ENCODE assay signal across 17 cellular contexts in the genomic region with DNA sequence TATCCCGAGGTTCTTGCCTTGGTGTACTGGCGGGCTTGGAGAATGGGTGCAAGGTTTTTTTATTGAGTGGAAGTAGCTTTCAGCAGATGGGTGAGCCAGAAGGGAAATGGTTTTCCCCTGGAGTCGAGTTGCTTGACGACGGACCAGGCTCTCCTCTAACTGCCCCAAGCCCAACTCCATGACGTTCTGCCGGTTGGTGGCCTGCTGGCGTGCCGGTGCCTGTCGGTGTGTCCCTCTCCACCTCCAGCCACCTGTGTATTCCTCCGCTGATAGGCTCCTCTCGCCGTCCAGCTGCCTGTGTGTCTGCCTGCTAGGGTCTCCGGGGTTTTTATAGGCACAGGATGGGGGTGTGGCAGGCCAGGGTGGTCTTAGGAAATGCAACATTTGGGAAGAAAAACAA. TPM values are rescaled to one million over a fixed set of nuclear protein-coding genes. Genes with fewer than 3 reads are reported as not detected.
DNase-seq lines count a peak whose midpoint lies in the region; ATAC-seq and TF ChIP-seq lines count a peak whose summit lies in the region.
"Had no signal": no experiment of that assay in that cellular context is flagged by ENCODE, and none has a peak within 500 bp of the region (broad histone marks: within the 10 kb centered on the region; RNA-seq: fewer than 3 reads in every experiment).

No MANE protein-coding gene starts in this region.

- H3K9me2 ChIP-seq in GM23338 (ENCODE audit: insufficient read depth): no peaks in the 10 kb centered on the region

- no peaks in the 10 kb centered on the region for H3K36me3 Mint-ChIP-seq in GM23338 (ENCODE audit: low read depth)
- H3K36me3 Mint-ChIP-seq: CD4-positive, alpha-beta memory T cell had no signal

- H3K27ac Mint-ChIP-seq in GM23338: peak overlapping the region; percentile 52; the same call in 1 of the 2 replicates

- H2AFZ ChIP-seq in GM23338 (peak overlapping the region; percentile 91), neuronal stem cell (ENCODE audit: low read length) (no peak overlapping the region)

- peak overlapping the region; percentile 79 for H2BK15ac ChIP-seq in neuronal stem cell (ENCODE audit: low read length)

- no peak for TF ChIP-seq CTCF in GM23338 (conservative IDR thresholded peaks at IDR 0.05; ENCODE audit: low read depth in 2 of 2)

- H3K18ac ChIP-seq in neuronal stem cell (ENCODE audit: low read length): peak overlapping the region; percentile 87

- H3K14ac ChIP-seq in neuronal stem cell (ENCODE audit: low read length): no peak overlapping the region

- H3K27me3 ChIP-seq in BLaER1 treated with 17β-estradiol and CSF1 and Interleukin-3, amounts not matched to agents 10 nM and 100 nM: no peaks in the 10 kb centered on the region
- H3K27me3 ChIP-seq in GM23338 (ENCODE audit: insufficient read depth): no peaks in the 10 kb centered on the region
- H3K27me3 ChIP-seq in neuronal stem cell (ENCODE audit: control insufficient read depth in 3 of 3, insufficient read depth in 3 of 3, low read depth in 1 of 3, low read length in 3 of 3): no peaks in the 10 kb centered on the region
- H3K27me3 ChIP-seq: SJSA1 had no signal

- no CpG with 5 or more reads among the region's 14 CpGs for WGBS in neuronal stem cell (ENCODE audit: extremely low coverage in 2 of 2, insufficient read length in 2 of 2, insufficient replicate concordance in 1 of 2), 2 donors

- no peaks in the 10 kb centered on the region for H3K79me1 ChIP-seq in neuronal stem cell (ENCODE audit: low read depth, low read length)

- DNase-seq in GM23338 (ENCODE audit: low spot score): no peak
- no peak for DNase-seq in epithelial cell of prostate (ENCODE audit: low read depth, low spot score)
- no peak for DNase-seq in neuronal stem cell (ENCODE audit: low spot score)
- DNase-seq in AML-193 (lab: John Stamatoyannopoulos, UW): no peak
- no peak for DNase-seq in NCI-H2196 (lab: John Stamatoyannopoulos, UW; ENCODE audit: unreplicated experiment)
- DNase-seq: Caco-2; CD4-positive, alpha-beta memory T cell; NCI-H1092 treated with DMSO at 0.1 percent for 48 hours; NCI-H2029 treated with DMSO at 0.1 percent for 48 hours; NCI-H524 treated with DMSO at 0.1 percent for 48 hours; NCI-H82; OCI-M1 had no signal

- no peaks in the 10 kb centered on the region for H3K36me3 ChIP-seq in BLaER1 treated with 17β-estradiol and CSF1 and Interleukin-3, amounts not matched to agents 10 nM and 100 nM
- H3K36me3 ChIP-seq in GM23338 (ENCODE audit: insufficient read depth): no peaks in the 10 kb centered on the region; the same call in 1 of the 2 replicates
- H3K36me3 ChIP-seq in neuronal stem cell (replicated peaks in 1 of 2; ENCODE audit: control insufficient read depth in 2 of 2, insufficient read depth in 2 of 2, low read length in 2 of 2): no peaks in the 10 kb centered on the region
- H3K36me3 ChIP-seq: HAP-1, SJSA1 had no signal

- peak overlapping the region; percentile 71 for H2AK5ac ChIP-seq in neuronal stem cell (ENCODE audit: low read depth, low read length)

- H3K9ac ChIP-seq in BLaER1 treated with 17β-estradiol and CSF1 and Interleukin-3, amounts not matched to agents 10 nM and 100 nM: peak overlapping the region in 5 of 11 experiments; percentile 4 to 27 (median 6); a peak in 7 of 22 replicates
- H3K9ac ChIP-seq in neuronal stem cell (ENCODE audit: low read depth, low read length, poor library complexity): no peak overlapping the region

- H3K4me3 Mint-ChIP-seq in GM23338: no peak overlapping the region
- H3K4me3 Mint-ChIP-seq: CD4-positive, alpha-beta memory T cell had no signal

- no peaks in the 10 kb centered on the region for H3F3A ChIP-seq in GM23338 (replicated peaks; ENCODE audit: low read depth)

- no peak overlapping the region for H2BK5ac ChIP-seq in neuronal stem cell (ENCODE audit: low read length)

- H3K4ac ChIP-seq in neuronal stem cell (ENCODE audit: low read length): no peak overlapping the region

- peak overlapping the region; percentile 58 to 99 (median 94) for H3K4me2 ChIP-seq in BLaER1 treated with 17β-estradiol and CSF1 and Interleukin-3, amounts not matched to agents 10 nM and 100 nM
- H3K4me2 ChIP-seq in GM23338 (0 out of 2 replicates have a peak overlapping the region, but pooled peaks have one; percentile 47), neuronal stem cell (ENCODE audit: insufficient read depth, low read length, poor library complexity, severe bottlenecking) (no peak overlapping the region)

- H3K4me3 ChIP-seq in BLaER1 treated with 17β-estradiol and CSF1 and Interleukin-3, amounts not matched to agents 10 nM and 100 nM: peak overlapping the region in 1 of 10 experiments; percentile 7; a peak in 1 of 20 replicates
- H3K4me3 ChIP-seq in GM23338 (no peak overlapping the region), neuronal stem cell (ENCODE audit: low read length in 2 of 2) (no peak overlapping the region)
- H3K4me3 ChIP-seq: HAP-1, SJSA1 had no signal

- no peak overlapping the region for H4K8ac ChIP-seq in neuronal stem cell (ENCODE audit: low read depth, low read length)

- no peaks in the 10 kb centered on the region for H3K79me2 ChIP-seq in GM23338 (replicated peaks; ENCODE audit: insufficient read depth)

- no peaks in the 10 kb centered on the region for H4K20me1 ChIP-seq in BLaER1 treated with 17β-estradiol and CSF1 and Interleukin-3, amounts not matched to agents 10 nM and 100 nM
- H4K20me1 ChIP-seq in GM23338 (replicated peaks; ENCODE audit: insufficient read depth): no peaks in the 10 kb centered on the region

- ATAC-seq in GM23338: no peak
- no peak for ATAC-seq in GM21717 (IDR thresholded peaks at IDR 0.05; ENCODE audit: unreplicated experiment)
- ATAC-seq: Right ventricle myocardium inferior had no signal

- H3K27ac ChIP-seq in BLaER1 treated with 17β-estradiol and CSF1 and Interleukin-3, amounts not matched to agents 10 nM and 100 nM: peak overlapping the region in 9 of 11 experiments; percentile 44 to 91 (median 71); a peak in 18 of 22 replicates
- H3K27ac ChIP-seq in GM23338 (ENCODE audit: low read depth) (no peak overlapping the region), epithelial cell of prostate (peak overlapping the region; percentile 12), neuronal stem cell (replicated peaks; ENCODE audit: low read length) (no peak overlapping the region)
- H3K27ac ChIP-seq: SJSA1 had no signal

- H3K4me1 Mint-ChIP-seq in GM23338: peaks cover 6% of the 10 kb centered on the region

- no peak overlapping the region for H2BK120ac ChIP-seq in neuronal stem cell (ENCODE audit: low read depth, low read length)

- no peaks in the 10 kb centered on the region for H3K9me3 Mint-ChIP-seq in GM23338
- H3K9me3 Mint-ChIP-seq: CD4-positive, alpha-beta memory T cell had no signal

- no peak overlapping the region for H4K91ac ChIP-seq in neuronal stem cell (ENCODE audit: low read depth, low read length, poor library complexity)

- peaks cover 4% of the 10 kb centered on the region for H3K27me3 Mint-ChIP-seq in GM23338 (ENCODE audit: insufficient read depth, low read depth, poor library complexity)

- H2BK12ac ChIP-seq in neuronal stem cell (ENCODE audit: low read length): peak overlapping the region; percentile 68

- no peak overlapping the region for H3K23ac ChIP-seq in neuronal stem cell (ENCODE audit: low read depth, low read length, poor library complexity)

- peaks cover 0 to 21% (median 8%) of the 10 kb centered on the region in 11 experiments; a peak in 12 of 22 replicates for H3K9me3 ChIP-seq in BLaER1 treated with 17β-estradiol and CSF1 and Interleukin-3, amounts not matched to agents 10 nM and 100 nM (replicated peaks in 1 of 11)
- H3K9me3 ChIP-seq in neuronal stem cell (replicated peaks in 1 of 2; ENCODE audit: control insufficient read depth in 2 of 2, insufficient read depth in 1 of 2, low read depth in 1 of 2, low read length in 2 of 2): no peaks in the 10 kb centered on the region
- H3K9me3 ChIP-seq: Caco-2, HAP-1, SJSA1 had no signal

- peaks cover 69 to 87% (median 78%) of the 10 kb centered on the region in 10 experiments for H3K4me1 ChIP-seq in BLaER1 treated with 17β-estradiol and CSF1 and Interleukin-3, amounts not matched to agents 10 nM and 100 nM
- H3K4me1 ChIP-seq in GM23338 (ENCODE audit: insufficient read depth) (peaks cover 39% of the 10 kb centered on the region), neuronal stem cell (ENCODE audit: control insufficient read depth in 2 of 2, insufficient read depth in 1 of 2, low read depth in 1 of 2, low read length in 2 of 2) (peaks cover 17 to 20% of the 10 kb centered on the region in 2 donors)
- H3K4me1 ChIP-seq: Caco-2 had no signal

TF ChIP-seq in GM23338, 12 proteins besides CTCF, POLR2A, EP300 and RAD21:
- TF ChIP-seq, protein P1, sequence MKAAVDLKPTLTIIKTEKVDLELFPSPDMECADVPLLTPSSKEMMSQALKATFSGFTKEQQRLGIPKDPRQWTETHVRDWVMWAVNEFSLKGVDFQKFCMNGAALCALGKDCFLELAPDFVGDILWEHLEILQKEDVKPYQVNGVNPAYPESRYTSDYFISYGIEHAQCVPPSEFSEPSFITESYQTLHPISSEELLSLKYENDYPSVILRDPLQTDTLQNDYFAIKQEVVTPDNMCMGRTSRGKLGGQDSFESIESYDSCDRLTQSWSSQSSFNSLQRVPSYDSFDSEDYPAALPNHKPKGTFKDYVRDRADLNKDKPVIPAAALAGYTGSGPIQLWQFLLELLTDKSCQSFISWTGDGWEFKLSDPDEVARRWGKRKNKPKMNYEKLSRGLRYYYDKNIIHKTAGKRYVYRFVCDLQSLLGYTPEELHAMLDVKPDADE (IDR thresholded peaks at IDR 0.05): no peak

RNA-seq across cellular contexts. Expression of gene PTGFRN, which starts 34.3 kb away (rescaled TPM):
- 21.8 and 32.7 TPM in 2 replicates for total RNA-seq in GM23338 (2014; rRNA removed; shearing (Covaris generic))
- polyA plus RNA-seq in GM23338 (2016; fragmentation: Nextera tagmentation; extraction: Ambion mirVana): 17.4 and 30.0 TPM in 2 replicates
- 44.9 TPM for polyA plus RNA-seq in neuronal stem cell (2013, experiment 1 of 2)
- polyA plus RNA-seq in neuronal stem cell (2013, experiment 2 of 2): 40.5 TPM

Comparison
In these comparisons a context has a peak if more than half of its experiments do, and no peak if none do; other contexts are left out.
1. H3K27ac ChIP-seq: peak in BLaER1 treated with 17β-estradiol and CSF1 and Interleukin-3, amounts not matched to agents 10 nM and 100 nM (9 of 11) and epithelial cell of prostate (single experiment); none in GM23338 (single experiment) and neuronal stem cell (single experiment).